1 cellular context compared by ENCODE assay signal in the genomic region with DNA sequence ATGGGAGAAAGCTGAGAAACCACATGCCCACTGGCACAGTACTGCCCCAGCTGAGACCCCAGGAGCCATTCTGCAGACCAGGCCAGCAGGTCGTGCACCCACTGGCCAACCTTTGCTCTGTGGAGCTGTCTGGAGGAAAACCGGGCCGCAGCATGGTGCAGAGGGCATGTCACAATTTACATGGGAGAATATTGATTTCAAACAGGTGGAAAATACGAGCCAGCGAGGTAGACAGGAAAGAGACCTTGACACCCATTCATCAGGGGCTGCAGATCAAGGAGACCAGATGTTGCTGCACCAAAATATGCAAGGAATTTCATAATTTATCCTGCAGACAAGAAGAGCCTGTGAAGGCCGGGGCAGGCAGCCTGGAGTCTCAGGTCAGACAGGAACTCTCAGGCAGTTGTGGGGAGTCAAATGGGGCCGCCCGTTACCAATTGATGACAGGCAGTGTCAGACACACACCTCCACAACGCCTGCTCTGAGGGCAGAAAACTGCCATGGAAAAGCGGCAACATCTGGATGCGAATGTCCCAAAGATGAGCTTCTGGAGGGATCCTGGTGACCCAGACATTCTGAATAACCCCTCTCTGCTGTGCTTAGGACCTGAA.
TF ChIP-seq lines count a peak whose summit lies in the region.

No MANE protein-coding gene starts in this region.

TF ChIP-seq in HEK293, 187 proteins besides CTCF, POLR2A, EP300 and RAD21 (continued from another document):
- TF ChIP-seq, protein P1, sequence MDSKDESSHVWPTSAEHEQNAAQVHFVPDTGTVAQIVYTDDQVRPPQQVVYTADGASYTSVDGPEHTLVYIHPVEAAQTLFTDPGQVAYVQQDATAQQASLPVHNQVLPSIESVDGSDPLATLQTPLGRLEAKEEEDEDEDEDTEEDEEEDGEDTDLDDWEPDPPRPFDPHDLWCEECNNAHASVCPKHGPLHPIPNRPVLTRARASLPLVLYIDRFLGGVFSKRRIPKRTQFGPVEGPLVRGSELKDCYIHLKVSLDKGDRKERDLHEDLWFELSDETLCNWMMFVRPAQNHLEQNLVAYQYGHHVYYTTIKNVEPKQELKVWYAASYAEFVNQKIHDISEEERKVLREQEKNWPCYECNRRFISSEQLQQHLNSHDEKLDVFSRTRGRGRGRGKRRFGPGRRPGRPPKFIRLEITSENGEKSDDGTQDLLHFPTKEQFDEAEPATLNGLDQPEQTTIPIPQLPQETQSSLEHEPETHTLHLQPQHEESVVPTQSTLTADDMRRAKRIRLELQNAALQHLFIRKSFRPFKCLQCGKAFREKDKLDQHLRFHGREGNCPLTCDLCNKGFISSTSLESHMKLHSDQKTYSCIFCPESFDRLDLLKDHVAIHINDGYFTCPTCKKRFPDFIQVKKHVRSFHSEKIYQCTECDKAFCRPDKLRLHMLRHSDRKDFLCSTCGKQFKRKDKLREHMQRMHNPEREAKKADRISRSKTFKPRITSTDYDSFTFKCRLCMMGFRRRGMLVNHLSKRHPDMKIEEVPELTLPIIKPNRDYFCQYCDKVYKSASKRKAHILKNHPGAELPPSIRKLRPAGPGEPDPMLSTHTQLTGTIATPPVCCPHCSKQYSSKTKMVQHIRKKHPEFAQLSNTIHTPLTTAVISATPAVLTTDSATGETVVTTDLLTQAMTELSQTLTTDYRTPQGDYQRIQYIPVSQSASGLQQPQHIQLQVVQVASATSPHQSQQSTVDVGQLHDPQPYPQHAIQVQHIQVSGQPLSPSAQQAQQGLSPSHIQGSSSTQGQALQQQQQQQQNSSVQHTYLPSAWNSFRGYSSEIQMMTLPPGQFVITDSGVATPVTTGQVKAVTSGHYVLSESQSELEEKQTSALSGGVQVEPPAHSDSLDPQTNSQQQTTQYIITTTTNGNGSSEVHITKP (tag by site-specific recombination; IDR thresholded peaks at IDR 0.05) = 0 out of 2 replicates have a peak, but pooled peaks have one; percentile 16
